ENCODE assay signal across 15 cellular contexts in the genomic region with DNA sequence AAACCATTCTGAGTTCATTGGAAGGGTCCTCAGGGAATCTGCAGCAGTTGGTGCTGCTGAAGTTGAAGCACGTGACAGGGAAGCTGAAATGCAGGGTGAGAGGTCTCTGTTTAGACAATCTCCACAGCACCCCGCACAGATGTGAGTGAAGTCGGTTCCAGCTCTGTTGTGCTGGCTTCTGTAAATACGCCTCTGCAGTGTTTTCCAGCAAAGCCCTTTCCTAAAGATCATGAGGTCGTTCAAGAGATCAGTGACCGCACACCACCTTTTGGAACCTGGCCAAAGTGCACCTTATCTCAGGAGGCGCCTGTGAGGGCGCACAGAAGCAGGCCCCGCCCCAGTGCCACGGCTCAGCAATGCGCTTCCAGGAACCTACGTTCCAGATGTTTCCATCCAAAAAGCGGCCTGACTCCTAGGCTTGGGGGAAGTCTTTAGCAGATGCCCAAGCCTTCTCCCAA. TPM values are rescaled to one million over a fixed set of nuclear protein-coding genes. Genes with fewer than 3 reads are reported as not detected.
A peak's percentile ranks its signal among the peaks of the same experiment; 100 is the strongest.
DNase-seq lines count a peak whose midpoint lies in the region; ATAC-seq and TF ChIP-seq lines count a peak whose summit lies in the region.
"Had no signal": no experiment of that assay in that cellular context is flagged by ENCODE, and none has a peak within 500 bp of the region (broad histone marks: within the 10 kb centered on the region; RNA-seq: fewer than 3 reads in every experiment).

No MANE protein-coding gene starts in this region.

- H3K27me3 Mint-ChIP-seq in activated CD8-positive, alpha-beta T cell treated with anti-CD3 and anti-CD28 coated beads, Interleukin-2, amount 10 ng/mL, durations not matched to agents 7 days and 5 days (ENCODE audit: low read depth) = no peaks in the 10 kb centered on the region

- ATAC-seq in activated naive CD4-positive, alpha-beta T cell treated with anti-CD3 and anti-CD28 coated beads, Interleukin-2, amount 50 U/mL, for 72 hours = no peak
- ATAC-seq in lung (ENCODE audit: insufficient read depth, low FRiP score) (no peak), upper lobe of right lung (peak; percentile 58)
- ATAC-seq in activated CD8-positive, alpha-beta T cell treated with anti-CD3 and anti-CD28 coated beads, Interleukin-2, amount 10 ng/mL, durations not matched to agents 7 days and 5 days = no peak

- 68 to 78% methylated on average over 13 of the region's 13 CpGs for WGBS in lung, 2 donors

- intact Hi-C loops in upper lobe of right lung (cut with DNase I) = no loop called here

- no peak for DNase-seq in activated naive CD4-positive, alpha-beta T cell treated with anti-CD3 and anti-CD28 coated beads, Interleukin-2, amount 50 U/mL, for 72 hours (ENCODE audit: low spot score in 2 of 2)
- no peak for DNase-seq in activated naive CD4-positive, alpha-beta T cell treated with Interleukin-2 at 50 U/mL for 16 hours
- peak; percentile 48 for DNase-seq in choroid plexus epithelial cell (ENCODE audit: low read depth)
- DNase-seq in lung (ENCODE audit: low spot score) = peak; percentile 59
- peak; percentile 73 for DNase-seq in upper lobe of right lung
- DNase-seq in cortex of kidney (lab: John Stamatoyannopoulos, UW) = no peak
- no peak for DNase-seq in NCI-H2196 treated with DMSO at 0.1 percent for 48 hours (lab: John Stamatoyannopoulos, UW; ENCODE audit: unreplicated experiment)
- DNase-seq in activated CD8-positive, alpha-beta T cell treated with anti-CD3 and anti-CD28 coated beads, Interleukin-2, amount 10 ng/mL, durations not matched to agents 7 days and 5 days = no peak
- DNase-seq: activated gamma-delta T cell, GDM1, NCI-H146, NCI-H446 treated with DMSO at 0.1 percent for 48 hours, OCI-M1 had no signal

- peak overlapping the region; percentile 39 to 66 for H3K27ac Mint-ChIP-seq in activated naive CD4-positive, alpha-beta T cell treated with anti-CD3 and anti-CD28 coated beads, Interleukin-2, amount 50 U/mL, for 72 hours
- H3K27ac Mint-ChIP-seq in activated CD8-positive, alpha-beta T cell treated with anti-CD3 and anti-CD28 coated beads, Interleukin-2, amount 10 ng/mL, durations not matched to agents 7 days and 5 days = no peak overlapping the region

- H3K36me3 ChIP-seq in lung (ENCODE audit: control insufficient read depth in 2 of 2, insufficient read depth in 2 of 2, low read length in 2 of 2) = peaks cover 0 to 24% of the 10 kb centered on the region in 2 donors
- H3K36me3 ChIP-seq in upper lobe of right lung = peaks cover 41% of the 10 kb centered on the region

- CTCF ChIA-PET in activated CD8-positive, alpha-beta T cell treated with anti-CD3 and anti-CD28 coated beads, Interleukin-2, amount 10 ng/mL, durations not matched to agents 7 days and 5 days (lab: Charles Lee) = no interaction called here

- H3K4me3 Mint-ChIP-seq in activated CD8-positive, alpha-beta T cell treated with anti-CD3 and anti-CD28 coated beads, Interleukin-2, amount 10 ng/mL, durations not matched to agents 7 days and 5 days = no peak overlapping the region

- peaks cover 11% of the 10 kb centered on the region for H3K4me1 Mint-ChIP-seq in activated CD8-positive, alpha-beta T cell treated with anti-CD3 and anti-CD28 coated beads, Interleukin-2, amount 10 ng/mL, durations not matched to agents 7 days and 5 days (ENCODE audit: low read depth)

- H3K9me3 Mint-ChIP-seq in activated naive CD4-positive, alpha-beta T cell treated with anti-CD3 and anti-CD28 coated beads, Interleukin-2, amount 50 U/mL, for 72 hours = no peaks in the 10 kb centered on the region
- H3K9me3 Mint-ChIP-seq in activated CD8-positive, alpha-beta T cell treated with anti-CD3 and anti-CD28 coated beads, Interleukin-2, amount 10 ng/mL, durations not matched to agents 7 days and 5 days (ENCODE audit: insufficient read depth) = no peaks in the 10 kb centered on the region

- TF ChIP-seq CTCF in choroid plexus epithelial cell (conservative IDR thresholded peaks at IDR 0.05; ENCODE audit: low read depth, low read length) = no peak
- no peak for TF ChIP-seq CTCF in lung (IDR thresholded peaks at IDR 0.05; ENCODE audit: control extremely low read depth, extremely low read depth)
- no peak for TF ChIP-seq CTCF in upper lobe of right lung (IDR thresholded peaks at IDR 0.05)

- peaks cover 5 to 15% of the 10 kb centered on the region in 2 donors for H3K36me3 Mint-ChIP-seq in activated naive CD4-positive, alpha-beta T cell treated with anti-CD3 and anti-CD28 coated beads, Interleukin-2, amount 50 U/mL, for 72 hours
- peaks cover 32% of the 10 kb centered on the region for H3K36me3 Mint-ChIP-seq in activated CD8-positive, alpha-beta T cell treated with anti-CD3 and anti-CD28 coated beads, Interleukin-2, amount 10 ng/mL, durations not matched to agents 7 days and 5 days (ENCODE audit: low read depth)

- H3K9me3 ChIP-seq in lung (ENCODE audit: control insufficient read depth in 2 of 2, insufficient read depth in 1 of 2, low read length in 1 of 2) (no peaks in the 10 kb centered on the region), upper lobe of right lung (no peaks in the 10 kb centered on the region)
- H3K9me3 ChIP-seq: SK-N-SH, suprapubic skin had no signal

- H3K27ac ChIP-seq in lung (ENCODE audit: low read depth in 1 of 2, low read length in 1 of 2) (peak overlapping the region; percentile 42 to 49), upper lobe of right lung (no peak overlapping the region)
- H3K27ac ChIP-seq: suprapubic skin had no signal

- H3K27me3 ChIP-seq in lung (ENCODE audit: control insufficient read depth, insufficient read depth) (no peaks in the 10 kb centered on the region), upper lobe of right lung (no peaks in the 10 kb centered on the region)
- H3K27me3 ChIP-seq: suprapubic skin had no signal

- no peak overlapping the region for H3K4me3 ChIP-seq in choroid plexus epithelial cell (ENCODE audit: low read depth, low read length)
- no peak overlapping the region for H3K4me3 ChIP-seq in lung
- H3K4me3 ChIP-seq in upper lobe of right lung = no peak overlapping the region
- H3K4me3 ChIP-seq: suprapubic skin had no signal

- H3K4me1 ChIP-seq in lung (ENCODE audit: control insufficient read depth in 2 of 2, insufficient read depth in 2 of 2, low read length in 2 of 2) (peaks cover 0 to 15% of the 10 kb centered on the region in 2 donors), upper lobe of right lung (peaks cover 19% of the 10 kb centered on the region)

- POLR2A ChIA-PET in activated CD8-positive, alpha-beta T cell treated with anti-CD3 and anti-CD28 coated beads, Interleukin-2, amount 10 ng/mL, durations not matched to agents 7 days and 5 days (lab: Charles Lee) = no interaction called here

RNA-seq across cellular contexts. Expression of a gene that starts 10.8 kb away (rescaled TPM):
- 10 to 100 TPM; 59.7 to 87.1 TPM for total RNA-seq in activated naive CD4-positive, alpha-beta T cell treated with anti-CD3 and anti-CD28 coated beads, Interleukin-2, amount 50 U/mL, for 72 hours
- total RNA-seq in lung (10 to 100 TPM; 73.7 to 88.1 TPM), upper lobe of right lung (57.0 TPM)
- polyA plus RNA-seq in lung = 10 to 100 TPM; 29.2 to 41.3 TPM
- total RNA-seq in activated CD8-positive, alpha-beta T cell treated with anti-CD3 and anti-CD28 coated beads, Interleukin-2, amount 10 ng/mL, durations not matched to agents 7 days and 5 days = 10 to 100 TPM; 65.9 to 70.5 TPM

RNA-seq across cellular contexts. Expression of a gene that starts 11.7 kb away (rescaled TPM):
- total RNA-seq in activated naive CD4-positive, alpha-beta T cell treated with anti-CD3 and anti-CD28 coated beads, Interleukin-2, amount 50 U/mL, for 72 hours = 10 to 100 TPM; 39.9 to 71.3 TPM
- total RNA-seq in lung (10 to 100 TPM; 36.8 to 86.2 TPM), upper lobe of right lung (41.5 TPM)
- 10 to 100 TPM; 31.5 to 37.8 TPM for polyA plus RNA-seq in lung
- total RNA-seq in activated CD8-positive, alpha-beta T cell treated with anti-CD3 and anti-CD28 coated beads, Interleukin-2, amount 10 ng/mL, durations not matched to agents 7 days and 5 days = 10 to 100 TPM; 49.3 to 52.4 TPM

Comparison
In these comparisons a context has a peak if more than half of its experiments do, and no peak if none do; other contexts are left out.
1. DNase-seq: peak in choroid plexus epithelial cell (single experiment), lung (single experiment) and upper lobe of right lung (single experiment); none in activated naive CD4-positive, alpha-beta T cell treated with anti-CD3 and anti-CD28 coated beads, Interleukin-2, amount 50 U/mL, for 72 hours (0 of 2), activated naive CD4-positive, alpha-beta T cell treated with Interleukin-2 at 50 U/mL for 16 hours (single experiment), cortex of kidney (single experiment), NCI-H2196 treated with DMSO at 0.1 percent for 48 hours (single experiment) and activated CD8-positive, alpha-beta T cell treated with anti-CD3 and anti-CD28 coated beads, Interleukin-2, amount 10 ng/mL, durations not matched to agents 7 days and 5 days (single experiment).